ENCODE assay signal across 8 cellular contexts in the genomic region with DNA sequence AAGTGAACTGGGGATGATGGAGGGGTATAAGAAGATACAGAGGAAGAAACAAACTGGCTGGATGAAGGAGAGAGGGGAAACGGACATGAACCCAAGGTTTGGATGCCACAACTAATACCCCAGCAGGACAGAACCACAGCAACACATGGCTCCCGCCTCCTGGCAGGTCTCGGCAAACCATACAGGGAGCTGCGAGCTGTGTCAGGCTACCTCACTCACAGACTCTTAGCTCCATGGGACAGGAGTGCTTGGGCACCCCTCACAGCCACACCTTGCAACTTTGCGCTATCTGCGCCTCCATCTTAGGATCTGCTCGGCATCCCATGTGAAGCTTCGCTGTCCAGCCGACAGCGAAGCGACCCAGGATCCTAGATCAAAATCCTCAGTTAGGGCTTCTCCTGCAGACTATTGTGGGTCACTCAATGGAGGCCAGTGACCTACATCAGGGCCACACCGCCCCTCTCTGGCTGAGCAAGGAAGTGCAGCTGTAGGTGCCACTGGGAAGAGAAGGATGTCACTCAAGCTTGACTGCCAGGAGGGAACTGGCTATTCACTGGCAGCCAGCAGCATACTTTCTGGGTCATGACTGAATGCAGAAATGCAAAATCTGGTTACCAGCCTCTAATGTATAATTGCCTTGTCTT.
DNase-seq lines count a peak whose midpoint lies in the region; ATAC-seq and TF ChIP-seq lines count a peak whose summit lies in the region.

No MANE protein-coding gene starts in this region.

- no peak overlapping the region for H4K91ac ChIP-seq in neuronal stem cell (ENCODE audit: low read depth, low read length, poor library complexity)

- H3K4ac ChIP-seq in neuronal stem cell (ENCODE audit: low read length): no peak overlapping the region

- peaks cover 0 to 5% of the 10 kb centered on the region in 2 donors for H3K4me1 ChIP-seq in neuronal stem cell (ENCODE audit: control insufficient read depth in 2 of 2, insufficient read depth in 1 of 2, low read depth in 1 of 2, low read length in 2 of 2)
- H3K4me1 ChIP-seq in vagina: no peaks in the 10 kb centered on the region

- H4K8ac ChIP-seq in neuronal stem cell (ENCODE audit: low read depth, low read length): no peak overlapping the region

- ATAC-seq in HG03378 (IDR thresholded peaks at IDR 0.05; ENCODE audit: unreplicated experiment): no peak

- H3K36me3 ChIP-seq in neuronal stem cell (replicated peaks in 1 of 2; ENCODE audit: control insufficient read depth in 2 of 2, insufficient read depth in 2 of 2, low read length in 2 of 2) (no peaks in the 10 kb centered on the region), vagina (no peaks in the 10 kb centered on the region)

- no peak overlapping the region for H3K27ac ChIP-seq in neuronal stem cell (replicated peaks; ENCODE audit: low read length)
- H3K27ac ChIP-seq in vagina: no peak overlapping the region

- H3K4me3 ChIP-seq in foreskin fibroblast (ENCODE audit: low read depth in 1 of 2, low read length in 2 of 2) (no peak overlapping the region), neuronal stem cell (ENCODE audit: low read length in 2 of 2) (no peak overlapping the region), vagina (no peak overlapping the region)

- no CpG with 5 or more reads among the region's 12 CpGs for WGBS in neuronal stem cell (ENCODE audit: extremely low coverage in 2 of 2, insufficient read length in 2 of 2, insufficient replicate concordance in 1 of 2), 2 donors

- H2AK5ac ChIP-seq in neuronal stem cell (ENCODE audit: low read depth, low read length): no peak overlapping the region

- H3K18ac ChIP-seq in neuronal stem cell (ENCODE audit: low read length): peak overlapping the region; percentile 3

- no peak overlapping the region for H2BK5ac ChIP-seq in neuronal stem cell (ENCODE audit: low read length)

- H3K79me1 ChIP-seq in neuronal stem cell (ENCODE audit: low read depth, low read length): no peaks in the 10 kb centered on the region

- no peak overlapping the region for H2BK120ac ChIP-seq in neuronal stem cell (ENCODE audit: low read depth, low read length)

- TF ChIP-seq CTCF in GM20000 (IDR thresholded peaks at IDR 0.05; ENCODE audit: extremely low read depth, missing control alignments) (peak; percentile 86), foreskin fibroblast (IDR thresholded peaks at IDR 0.05; ENCODE audit: low read depth, low read length) (peak; percentile 84), vagina (IDR thresholded peaks at IDR 0.05) (peak in 2 of 3 experiments; percentile 67 to 80)

- DNase-seq in CMK (ENCODE audit: low read depth) (peak; percentile 52), GM20000 (ENCODE audit: low spot score) (peak; percentile 73), NCI-H2029 treated with DMSO at 0.1 percent for 48 hours (lab: John Stamatoyannopoulos, UW) (peak; percentile 35), foreskin fibroblast (peak; percentile 26 to 77), neuronal stem cell (ENCODE audit: low spot score) (peak; percentile 82), vagina (ENCODE audit: extremely low spot score in 2 of 2) (no peak)
- peak; percentile 72 for DNase-seq in activated CD8-positive, alpha-beta memory T cell treated with anti-CD3 and anti-CD28 coated beads for 24 hours

- H2BK15ac ChIP-seq in neuronal stem cell (ENCODE audit: low read length): no peak overlapping the region

- H3K14ac ChIP-seq in neuronal stem cell (ENCODE audit: low read length): no peak overlapping the region

- no peaks in the 10 kb centered on the region for H3K27me3 ChIP-seq in neuronal stem cell (ENCODE audit: control insufficient read depth in 3 of 3, insufficient read depth in 3 of 3, low read depth in 1 of 3, low read length in 3 of 3)
- no peaks in the 10 kb centered on the region for H3K27me3 ChIP-seq in vagina

- H2AFZ ChIP-seq in neuronal stem cell (ENCODE audit: low read length): no peak overlapping the region

- intact Hi-C loops in vagina (cut with DNase I): no loop called here

- TF ChIP-seq POLR2A in vagina (IDR thresholded peaks at IDR 0.05): no peak

- no peak overlapping the region for H2BK12ac ChIP-seq in neuronal stem cell (ENCODE audit: low read length)

- no peak overlapping the region for H3K9ac ChIP-seq in neuronal stem cell (ENCODE audit: low read depth, low read length, poor library complexity)

- H3K9me3 ChIP-seq in neuronal stem cell (replicated peaks in 1 of 2; ENCODE audit: control insufficient read depth in 2 of 2, insufficient read depth in 1 of 2, low read depth in 1 of 2, low read length in 2 of 2) (no peaks in the 10 kb centered on the region), vagina (no peaks in the 10 kb centered on the region)

- H3K4me2 ChIP-seq in neuronal stem cell (ENCODE audit: insufficient read depth, low read length, poor library complexity, severe bottlenecking): no peak overlapping the region

- no peak overlapping the region for H3K23ac ChIP-seq in neuronal stem cell (ENCODE audit: low read depth, low read length, poor library complexity)

Comparison
In these comparisons a context has a peak if more than half of its experiments do, and no peak if none do; other contexts are left out.
1. DNase-seq: peak in CMK (single experiment), GM20000 (single experiment), NCI-H2029 treated with DMSO at 0.1 percent for 48 hours (single experiment), activated CD8-positive, alpha-beta memory T cell treated with anti-CD3 and anti-CD28 coated beads for 24 hours (single experiment), foreskin fibroblast (2 of 2) and neuronal stem cell (single experiment); none in vagina (0 of 2).
2. Peak in every context shown above with its lines, with median percentiles within 50 percentile points of each other: CTCF ChIP-seq.